In genomic region chr7:256981-257646, GRCh38 we compare ENCODE assay signal across 30 cellular contexts. TPM values are rescaled to one million over a fixed set of nuclear protein-coding genes. Genes with fewer than 3 reads are reported as not detected.
"Had no signal": no experiment of that assay in that cellular context is flagged by ENCODE, and none has a peak within 500 bp of the region (broad histone marks: within the 10 kb centered on the region; RNA-seq: fewer than 3 reads in every experiment).

No MANE protein-coding gene starts in this region.

- H3K27ac ChIP-seq: dorsolateral prefrontal cortex, ovary, sigmoid colon, transverse colon, vagina, VCaP had no signal

- H3K36me3 ChIP-seq: ovary had no signal

- ATAC-seq: activated CD4-positive, CD25-positive, alpha-beta regulatory T cell treated with anti-CD3 and anti-CD28 coated beads, Interleukin-2, amount 50 U/mL, for 24 hours; activated CD8-positive, alpha-beta memory T cell treated with anti-CD3 and anti-CD28 coated beads, Interleukin-2, amount 10 ng/mL, durations not matched to agents 7 days and 5 days; activated CD8-positive, alpha-beta T cell treated with anti-CD3 and anti-CD28 coated beads for 36 hours; effector memory CD8-positive, alpha-beta T cell; esophagus mucosa; left colon; naive thymus-derived CD8-positive, alpha-beta T cell; stimulated activated naive B cell treated with anti-CD40 and anti-IgM and Interleukin-4, amounts not matched to agents 10 μg/mL and 1 μg/mL and 100 μg/mL, for 72 hours had no signal

- H3K9me3 ChIP-seq: ovary, sigmoid colon, transverse colon, vagina had no signal

- H3K27me3 ChIP-seq: dorsolateral prefrontal cortex, ovary, sigmoid colon, transverse colon, vagina had no signal

- DNase-seq: activated CD4-positive, alpha-beta T cell treated with anti-CD3 and anti-CD28 coated beads, Interleukin-2, amount 10 ng/mL, durations not matched to agents 24 days and 14 days; activated CD8-positive, alpha-beta memory T cell treated with anti-CD3 and anti-CD28 coated beads, Interleukin-2, amount 10 ng/mL, durations not matched to agents 7 days and 5 days; activated CD8-positive, alpha-beta T cell treated with anti-CD3 and anti-CD28 coated beads for 36 hours; activated effector memory CD4-positive, alpha-beta T cell treated with anti-CD3 and anti-CD28 coated beads, Interleukin-2, amount 50 U/mL, for 16 hours; activated naive CD4-positive, alpha-beta T cell treated with anti-CD3 and anti-CD28 coated beads, Interleukin-2, amount 10 ng/mL, durations not matched to agents 7 days and 5 days; activated T-cell treated with anti-CD3 and anti-CD28 coated beads for 4 hours; amygdala; caudate nucleus; effector memory CD8-positive, alpha-beta T cell; foreskin melanocyte; hypothalamus; islet precursor cell; left colon; sigmoid colon; stimulated activated CD4-positive, alpha-beta T cell treated with anti-CD3 and anti-CD28 coated beads, Interleukin-2, amount 100 ng/mL, for 48 hours; stimulated activated CD8-positive, alpha-beta memory T cell treated with anti-CD3 and anti-CD28 coated beads, Interleukin-4, amount 100 ng/mL, for 48 hours; stimulated activated naive B cell treated with anti-CD40 and anti-IgM and Interleukin-4, amounts not matched to agents 10 μg/mL and 1 μg/mL and 100 μg/mL, for 72 hours; transverse colon had no signal

- H3K4me3 ChIP-seq: dorsolateral prefrontal cortex, ovary, sigmoid colon, smooth muscle cell, transverse colon, vagina had no signal

- H3K4me1 ChIP-seq: sigmoid colon, vagina had no signal

- H3K4me2 ChIP-seq: smooth muscle cell had no signal

RNA-seq across cellular contexts. Expression of gene FOXL3, which starts 32.9 kb away (rescaled TPM):
- total RNA-seq: activated CD4-positive, alpha-beta T cell treated with anti-CD3 and anti-CD28 coated beads, Interleukin-2, amount 10 ng/mL, durations not matched to agents 24 days and 14 days; activated CD8-positive, alpha-beta memory T cell treated with anti-CD3 and anti-CD28 coated beads, Interleukin-2, amount 10 ng/mL, durations not matched to agents 7 days and 5 days; activated CD8-positive, alpha-beta T cell treated with anti-CD3 and anti-CD28 coated beads for 36 hours; endothelial cell of umbilical vein; esophagus mucosa; lung microvascular endothelial cell; naive thymus-derived CD8-positive, alpha-beta T cell; ovary; sigmoid colon; smooth muscle cell; T-helper 2 cell treated with Interferon-gamma antibody and Interleukin-4, amounts not matched to agents 100 ng/mL and 5 ng/mL, for 36 hours; temporal lobe; transverse colon; vagina had no signal
- polyA plus RNA-seq: endothelial cell of umbilical vein; naive thymus-derived CD8-positive, alpha-beta T cell; ovary; sigmoid colon; smooth muscle cell had no signal
